Comparison of ENCODE assay signal across 17 cellular contexts in genomic region chr19:40872209-40872608, GRCh38. TPM values are rescaled to one million over a fixed set of nuclear protein-coding genes. Genes with fewer than 3 reads are reported as not detected.
DNase-seq lines count a peak whose midpoint lies in the region; ATAC-seq and TF ChIP-seq lines count a peak whose summit lies in the region.
"Had no signal": no experiment of that assay in that cellular context is flagged by ENCODE, and none has a peak within 500 bp of the region (broad histone marks: within the 10 kb centered on the region; RNA-seq: fewer than 3 reads in every experiment).

No MANE protein-coding gene starts in this region.

- DNase-seq in NCI-H226 (peak; percentile 6), erythroblast (lab: John Stamatoyannopoulos, UW) (peak; percentile 62 to 71), CD14-positive monocyte (ENCODE audit: low spot score) (no peak)
- DNase-seq: C1 segment of cervical spinal cord; Caco-2; CD4-positive, CD25-positive, alpha-beta regulatory T cell; CD8-positive, alpha-beta T cell; DMS153; DND-41; GM23248; H7; HCEC 1CT; HFFc6 had no signal

- ATAC-seq in GM18858 (IDR thresholded peaks at IDR 0.05; ENCODE audit: unreplicated experiment) (no peak), HG03159 (IDR thresholded peaks at IDR 0.05; ENCODE audit: unreplicated experiment) (no peak)
- ATAC-seq: CD8-positive, alpha-beta T cell had no signal

- no peak for TF ChIP-seq POLR2A in erythroblast (IDR thresholded peaks at IDR 0.05; ENCODE audit: low read length)

- POLR2A ChIA-PET in HEK293 (lab: Yijun Ruan, JAX) = interaction anchor here (1.0 kb wide), 1 partner anchor 32 kb away, joined by 3 read pairs; no protein-coding TSS in a partner anchor

- no peaks in the 10 kb centered on the region for H3K36me3 Mint-ChIP-seq in CD14-positive monocyte
- H3K36me3 Mint-ChIP-seq: CD4-positive, CD25-positive, alpha-beta regulatory T cell; CD8-positive, alpha-beta T cell had no signal

- no peak for TF ChIP-seq CTCF in HEK293 (tag by site-specific recombination; IDR thresholded peaks at IDR 0.05)
- TF ChIP-seq CTCF in CD14-positive monocyte (IDR thresholded peaks at IDR 0.05) = no peak

- H3K4me3 ChIP-seq in HEK293 (ENCODE audit: low read depth, low read length) = no peak overlapping the region
- H3K4me3 ChIP-seq: GM23248 had no signal

- intact Hi-C loops in CD14-positive monocyte (cut with micrococcal nuclease) = no loop called here

- H3K27me3 Mint-ChIP-seq in CD14-positive monocyte (ENCODE audit: low read depth in 3 of 3) = peaks cover 5 to 12% (median 9%) of the 10 kb centered on the region in 3 donors

- H3K4me1 Mint-ChIP-seq in CD14-positive monocyte = peaks cover 19% of the 10 kb centered on the region

- H3K9me3 ChIP-seq in HEK293 (ENCODE audit: control insufficient read depth, insufficient read depth, low read depth, low read length) = no peaks in the 10 kb centered on the region
- H3K9me3 ChIP-seq: Caco-2 had no signal

- H3K4me1 ChIP-seq in HEK293 (ENCODE audit: control insufficient read depth, insufficient read depth, low read length) = no peaks in the 10 kb centered on the region
- H3K4me1 ChIP-seq: Caco-2 had no signal

- no peak overlapping the region for H3K4me3 Mint-ChIP-seq in CD14-positive monocyte
- H3K4me3 Mint-ChIP-seq: CD4-positive, CD25-positive, alpha-beta regulatory T cell; CD8-positive, alpha-beta T cell; HFFc6 had no signal

- H3K27ac ChIP-seq in HEK293 (ENCODE audit: extremely low read depth, low read depth, low read length) = no peak overlapping the region
- H3K27ac ChIP-seq: GM23248 had no signal

- H3K27ac Mint-ChIP-seq in CD14-positive monocyte = no peak overlapping the region
- H3K27ac Mint-ChIP-seq: CD4-positive, CD25-positive, alpha-beta regulatory T cell; CD8-positive, alpha-beta T cell; HFFc6 had no signal

- no peaks in the 10 kb centered on the region for H3K36me3 ChIP-seq in HEK293 (ENCODE audit: control insufficient read depth in 2 of 2, insufficient read depth in 1 of 2, low read length in 2 of 2)

- CTCF ChIA-PET in HEK293 (lab: Yijun Ruan, JAX) = interaction anchor here (1.2 to 2.0 kb wide), 2 partner anchors 10 to 66 kb away, joined by 3 to 5 read pairs; no protein-coding TSS in a partner anchor

- peaks cover 0 to 7% (median 0%) of the 10 kb centered on the region in 7 donors for H3K9me3 Mint-ChIP-seq in CD14-positive monocyte
- H3K9me3 Mint-ChIP-seq: CD8-positive, alpha-beta T cell had no signal

TF ChIP-seq in HEK293, 187 proteins besides CTCF, POLR2A, EP300 and RAD21:
- no peak for TF ChIP-seq ZNF549 (tag by site-specific recombination; IDR thresholded peaks at IDR 0.05)
- peak; percentile 72 for TF ChIP-seq OSR2 (tag by site-specific recombination; IDR thresholded peaks at IDR 0.05)
- peak; percentile 93 for TF ChIP-seq GLIS1 (tag by site-specific recombination; IDR thresholded peaks at IDR 0.05)
- TF ChIP-seq ZNF660 (tag by site-specific recombination; IDR thresholded peaks at IDR 0.05) = 0 out of 2 replicates have a peak, but pooled peaks have one; percentile 12
- TF ChIP-seq, protein P1, sequence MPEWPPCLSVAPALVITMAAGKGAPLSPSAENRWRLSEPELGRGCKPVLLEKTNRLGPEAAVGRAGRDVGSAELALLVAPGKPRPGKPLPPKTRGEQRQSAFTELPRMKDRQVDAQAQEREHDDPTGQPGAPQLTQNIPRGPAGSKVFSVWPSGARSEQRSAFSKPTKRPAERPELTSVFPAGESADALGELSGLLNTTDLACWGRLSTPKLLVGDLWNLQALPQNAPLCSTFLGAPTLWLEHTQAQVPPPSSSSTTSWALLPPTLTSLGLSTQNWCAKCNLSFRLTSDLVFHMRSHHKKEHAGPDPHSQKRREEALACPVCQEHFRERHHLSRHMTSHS (tag by site-specific recombination; IDR thresholded peaks at IDR 0.05) = no peak
- TF ChIP-seq ZBTB17 (tag by site-specific recombination; IDR thresholded peaks at IDR 0.05) = peak; percentile 59; the same call in 1 of the 2 replicates
- TF ChIP-seq HOXC10 (CRISPR knock-in tag; IDR thresholded peaks at IDR 0.05) = no peak

RNA-seq across cellular contexts. Expression of gene CYP2A7, which starts 9.8 kb away (rescaled TPM):
- not detected for polyA plus RNA-seq in CD14-positive monocyte
- polyA plus RNA-seq: BJ; CD4-positive, CD25-positive, alpha-beta regulatory T cell; GM23248 had no signal

RNA-seq across cellular contexts. Expression of gene CYP2A6, which starts 22.0 kb away (rescaled TPM):
- not detected for polyA plus RNA-seq in CD14-positive monocyte
- polyA plus RNA-seq: BJ; CD4-positive, CD25-positive, alpha-beta regulatory T cell; GM23248 had no signal
